Comparison of ENCODE assay signal across 18 cellular contexts in the genomic region with DNA sequence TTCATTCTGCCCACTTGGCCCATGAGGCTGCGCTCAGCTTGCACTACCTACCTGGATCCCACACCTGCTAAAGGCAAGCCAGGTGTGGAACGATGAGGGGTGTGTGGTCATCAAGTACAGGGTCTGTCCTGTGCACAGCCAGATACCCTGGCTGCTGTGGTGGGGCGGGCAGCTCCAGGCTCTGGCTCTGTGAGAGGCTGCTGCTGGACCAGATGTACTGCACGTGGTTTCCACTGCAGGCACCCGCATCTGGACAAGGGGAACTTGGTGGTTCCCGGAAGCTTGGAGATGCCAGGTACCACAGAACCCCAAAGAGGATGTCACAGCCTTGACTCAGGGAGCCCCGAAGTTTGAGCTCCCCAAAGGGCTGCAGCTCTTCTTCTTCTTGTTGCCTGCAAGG.
"Had no signal": no experiment of that assay in that cellular context is flagged by ENCODE, and none has a peak within 500 bp of the region (broad histone marks: within the 10 kb centered on the region; RNA-seq: fewer than 3 reads in every experiment).

No MANE protein-coding gene starts in this region.

- H3K27ac Mint-ChIP-seq: endodermal cell; naive thymus-derived CD8-positive, alpha-beta T cell; stimulated activated effector memory CD8-positive, alpha-beta T cell treated with anti-CD3 and anti-CD28 coated beads, Interleukin-12 subunit alpha, Interleukin-12 subunit beta, amount 100 ng/mL, for 72 hours had no signal

- H3K27me3 Mint-ChIP-seq: naive thymus-derived CD8-positive, alpha-beta T cell had no signal

- H3K4me1 ChIP-seq: colonic mucosa, right atrium auricular region had no signal

- ATAC-seq: mucosa of descending colon; naive thymus-derived CD8-positive, alpha-beta T cell; stimulated activated naive CD8-positive, alpha-beta T cell treated with anti-CD3 and anti-CD28 coated beads, Interleukin-15, Interleukin-2, amounts not matched to agents 100 U/mL and 50 U/mL, for 24 hours had no signal

- H3K36me3 Mint-ChIP-seq: stimulated activated effector memory CD8-positive, alpha-beta T cell treated with anti-CD3 and anti-CD28 coated beads, Interleukin-12 subunit alpha, Interleukin-12 subunit beta, amount 100 ng/mL, for 72 hours had no signal

- H3K9me3 ChIP-seq: colonic mucosa, neutrophil had no signal

- H3K4me1 Mint-ChIP-seq: endodermal cell; naive thymus-derived CD8-positive, alpha-beta T cell; stimulated activated effector memory CD8-positive, alpha-beta T cell treated with anti-CD3 and anti-CD28 coated beads, Interleukin-12 subunit alpha, Interleukin-12 subunit beta, amount 100 ng/mL, for 72 hours had no signal

- H3K27ac ChIP-seq: colonic mucosa, neutrophil, right atrium auricular region, tibial artery had no signal

- H3K36me3 ChIP-seq: colonic mucosa, neutrophil, right atrium auricular region, tibial artery had no signal

- H3K4me3 Mint-ChIP-seq: endodermal cell; naive thymus-derived CD8-positive, alpha-beta T cell; stimulated activated effector memory CD8-positive, alpha-beta T cell treated with anti-CD3 and anti-CD28 coated beads, Interleukin-12 subunit alpha, Interleukin-12 subunit beta, amount 100 ng/mL, for 72 hours had no signal

- DNase-seq: cerebellar nuclear complex; colonic mucosa; dermis blood vessel endothelial cell; endodermal cell; erythroblast; foreskin melanocyte; head of caudate nucleus; hippocampal formation; kidney glomerular epithelial cell; small intestine; stimulated activated CD4-positive, alpha-beta T cell treated with anti-CD3 and anti-CD28 coated beads, Interleukin-2, amount 100 ng/mL, for 48 hours; stimulated activated naive CD8-positive, alpha-beta T cell treated with anti-CD3 and anti-CD28 coated beads, Interleukin-15, Interleukin-2, amounts not matched to agents 100 U/mL and 50 U/mL, for 24 hours; tibial artery had no signal

- H3K4me3 ChIP-seq: colonic mucosa, mucosa of descending colon, right atrium auricular region, tibial artery had no signal

- H3K27me3 ChIP-seq: colonic mucosa, neutrophil, right atrium auricular region, tibial artery had no signal
